19 cellular contexts compared by ENCODE assay signal in genomic region chr15:71385469-71385868, GRCh38.
A peak's percentile ranks its signal among the peaks of the same experiment; 100 is the strongest.
DNase-seq lines count a peak whose midpoint lies in the region; ATAC-seq and TF ChIP-seq lines count a peak whose summit lies in the region.
"Had no signal": no experiment of that assay in that cellular context is flagged by ENCODE, and none has a peak within 500 bp of the region (broad histone marks: within the 10 kb centered on the region; RNA-seq: fewer than 3 reads in every experiment).

No MANE protein-coding gene starts in this region.

- H4K91ac ChIP-seq in IMR-90 (ENCODE audit: insufficient read depth, low read depth, low read length), result peak overlapping the region; percentile 71; the same call in 1 of the 2 replicates

- H3K27me3 Mint-ChIP-seq in GM23338 (ENCODE audit: insufficient read depth, low read depth, poor library complexity) (peaks cover 12% of the 10 kb centered on the region), brain (peaks cover 7% of the 10 kb centered on the region), glutamatergic neuron (ENCODE audit: unreplicated experiment) (peaks cover 2% of the 10 kb centered on the region)
- H3K27me3 Mint-ChIP-seq in activated CD4-positive, alpha-beta T cell treated with anti-CD3 and anti-CD28 coated beads for 36 hours, result peaks cover 11% of the 10 kb centered on the region

- no peaks in the 10 kb centered on the region for H3K79me2 ChIP-seq in GM23338 (replicated peaks; ENCODE audit: insufficient read depth)
- H3K79me2 ChIP-seq: parathyroid adenoma had no signal

- no CpG with 5 or more reads among the region's 5 CpGs for WGBS in IMR-90 (ENCODE audit: extremely low coverage in 2 of 2, insufficient read length in 1 of 2), 2 experiments

- H2AK9ac ChIP-seq in IMR-90 (replicated peaks; ENCODE audit: low read depth, low read length, poor library complexity), result no peak overlapping the region

- peak overlapping the region; percentile 49; the same call in 1 of the 2 replicates for H4K5ac ChIP-seq in IMR-90 (ENCODE audit: low read depth, low read length)

- H3K27ac Mint-ChIP-seq in GM23338, result no peak overlapping the region; the same call in 1 of the 2 replicates
- H3K27ac Mint-ChIP-seq in brain, result peak overlapping the region in 4 of 5 experiments; percentile 13 to 81 (median 42)
- no peak overlapping the region for H3K27ac Mint-ChIP-seq in glutamatergic neuron (ENCODE audit: unreplicated experiment)
- H3K27ac Mint-ChIP-seq in activated CD4-positive, alpha-beta T cell treated with anti-CD3 and anti-CD28 coated beads for 36 hours, result no peak overlapping the region
- H3K27ac Mint-ChIP-seq: activated B cell treated with CpG ODN at 0.5 μM for 24 hours; activated naive CD4-positive, alpha-beta T cell treated with anti-CD3 and anti-CD28 coated beads, Interleukin-2, amount 50 U/mL, for 72 hours; T-helper 1 cell treated with Interleukin-12 subunit alpha and Interleukin-12 subunit beta and Interleukin-4 antibody, amounts not matched to agents 30 μg/mL and 1 μg/mL, for 36 hours had no signal

- H2BK120ac ChIP-seq in IMR-90 (ENCODE audit: low read depth, low read length), result peak overlapping the region; percentile 70

- in situ Hi-C loops in IMR-90 (cut with MboI; ENCODE audit: low sequenced_read_pairs), result no loop called here

- H3K4me3 ChIP-seq in GM23338 (no peak overlapping the region), IMR-90 (ENCODE audit: insufficient read depth, low read depth, low read length) (no peak overlapping the region), skeletal muscle tissue (ENCODE audit: low read length in 3 of 3) (peak overlapping the region in 1 of 3 donors; percentile 18)
- H3K4me3 ChIP-seq: BLaER1 treated with 17β-estradiol and CSF1 and Interleukin-3, amounts not matched to agents 10 nM and 100 nM; breast epithelium; GM12878 had no signal

- H3K36me3 ChIP-seq in GM23338 (ENCODE audit: insufficient read depth) (no peaks in the 10 kb centered on the region), IMR-90 (ENCODE audit: control insufficient read depth, insufficient read depth, low read length) (no peaks in the 10 kb centered on the region), skeletal muscle tissue (ENCODE audit: control insufficient read depth in 3 of 3, insufficient read depth in 3 of 3, low read length in 3 of 3) (no peaks in the 10 kb centered on the region)
- H3K36me3 ChIP-seq: BLaER1 treated with 17β-estradiol and CSF1 and Interleukin-3, amounts not matched to agents 10 nM and 100 nM; breast epithelium had no signal

- H3K9me3 ChIP-seq in IMR-90 (ENCODE audit: control insufficient read depth, insufficient read depth, low read length) (no peaks in the 10 kb centered on the region), skeletal muscle tissue (ENCODE audit: control insufficient read depth in 3 of 3, low read length in 3 of 3) (no peaks in the 10 kb centered on the region)
- H3K9me3 ChIP-seq: breast epithelium had no signal

- BruUV-seq in IMR-90 (replicated peaks; lab: Mats Ljungman, UMichigan), result no TSS peak

- CTCF ChIA-PET in IMR-90 (lab: Yijun Ruan, JAX), result interaction anchor here (1.6 kb wide), 2 partner anchors 15 to 58 kb away, joined by 4 to 5 read pairs; no protein-coding TSS in a partner anchor
- CTCF ChIA-PET in activated CD4-positive, alpha-beta T cell treated with anti-CD3 and anti-CD28 coated beads for 36 hours (lab: Charles Lee), result interaction anchor here (0.5 to 2.4 kb wide), 6 partner anchors 24 to 67 kb away, joined by 3 to 18 read pairs (median 3); no protein-coding TSS in a partner anchor

- H3K9me3 Mint-ChIP-seq in GM23338, result peaks cover 4% of the 10 kb centered on the region; the same call in 1 of the 3 replicates
- H3K9me3 Mint-ChIP-seq in brain, result peaks cover 4 to 10% (median 9%) of the 10 kb centered on the region in 5 experiments
- H3K9me3 Mint-ChIP-seq in glutamatergic neuron (ENCODE audit: unreplicated experiment), result no peaks in the 10 kb centered on the region
- peaks cover 4% of the 10 kb centered on the region for H3K9me3 Mint-ChIP-seq in activated CD4-positive, alpha-beta T cell treated with anti-CD3 and anti-CD28 coated beads for 36 hours (ENCODE audit: low read depth)

- H3F3A ChIP-seq in GM23338 (replicated peaks; ENCODE audit: low read depth), result peaks cover 7% of the 10 kb centered on the region

- no peak overlapping the region for H2AK5ac ChIP-seq in IMR-90 (ENCODE audit: low read depth, low read length)

- TF ChIP-seq CTCF in GM23338 (conservative IDR thresholded peaks at IDR 0.05; ENCODE audit: low read depth in 2 of 2) (no peak), IMR-90 (conservative IDR thresholded peaks at IDR 0.05; ENCODE audit: low read depth, low read length) (no peak), brain (conservative IDR thresholded peaks at IDR 0.05) (no peak), glutamatergic neuron (IDR thresholded peaks at IDR 0.05; ENCODE audit: partially characterized antibody, unreplicated experiment) (no peak)

- H4K8ac ChIP-seq in IMR-90 (ENCODE audit: low read depth in 2 of 2, low read length in 2 of 2), result peak overlapping the region; percentile 31 to 61; a peak in 1 of 4 replicates

- ATAC-seq in GM23338 (no peak), IMR-90 (ENCODE audit: low read depth) (no peak), GM19455 (IDR thresholded peaks at IDR 0.05; ENCODE audit: unreplicated experiment) (no peak)
- ATAC-seq in activated CD4-positive, alpha-beta T cell treated with anti-CD3 and anti-CD28 coated beads for 36 hours, result no peak
- ATAC-seq: activated naive CD4-positive, alpha-beta T cell treated with anti-CD3 and anti-CD28 coated beads, Interleukin-2, amount 50 U/mL, for 72 hours; GM12878 had no signal

- H3K4me3 Mint-ChIP-seq in GM23338 (no peak overlapping the region), brain (peak overlapping the region in 2 of 5 experiments; percentile 1 to 17), glutamatergic neuron (ENCODE audit: unreplicated experiment) (no peak overlapping the region)
- H3K4me3 Mint-ChIP-seq in activated CD4-positive, alpha-beta T cell treated with anti-CD3 and anti-CD28 coated beads for 36 hours, result no peak overlapping the region
- H3K4me3 Mint-ChIP-seq: activated B cell treated with CpG ODN at 0.5 μM for 24 hours; T-helper 1 cell treated with Interleukin-12 subunit alpha and Interleukin-12 subunit beta and Interleukin-4 antibody, amounts not matched to agents 30 μg/mL and 1 μg/mL, for 36 hours had no signal

- no peak for DNase-seq in GM23338 (ENCODE audit: low spot score)
- no peak for DNase-seq in IMR-90
- no peak for DNase-seq in glutamatergic neuron
- no peak for DNase-seq in activated CD4-positive, alpha-beta T cell treated with anti-CD3 and anti-CD28 coated beads for 36 hours
- DNase-seq: activated B cell treated with CpG ODN at 0.5 μM for 24 hours; GDM1; NCI-H187 treated with DMSO at 0.1 percent for 48 hours; NCI-H446; SHP77 treated with DMSO at 0.1 percent for 48 hours; stimulated activated CD4-positive, alpha-beta T cell treated with anti-CD3 and anti-CD28 coated beads, Interleukin-4, amount 100 ng/mL, for 1 hour had no signal

- H3K4ac ChIP-seq in IMR-90 (ENCODE audit: low read depth, low read length), result peak overlapping the region; percentile 67; the same call in 1 of the 2 replicates

- H3K9me2 ChIP-seq in GM23338 (ENCODE audit: insufficient read depth), result 0 out of 2 replicates have a peak, but pooled peaks cover 3% of the 10 kb centered on the region

- H3K27ac ChIP-seq in GM23338 (ENCODE audit: low read depth) (peak overlapping the region; percentile 67), IMR-90 (ENCODE audit: insufficient read depth, low read length) (no peak overlapping the region), skeletal muscle tissue (ENCODE audit: low read depth, low read length) (peak overlapping the region; percentile 54)
- H3K27ac ChIP-seq: BLaER1 treated with 17β-estradiol and CSF1 and Interleukin-3, amounts not matched to agents 10 nM and 100 nM; breast epithelium; parathyroid adenoma had no signal

- H2BK5ac ChIP-seq in IMR-90 (ENCODE audit: low read depth, low read length, poor library complexity, severe bottlenecking), result no peak overlapping the region

- H3K14ac ChIP-seq in IMR-90 (replicated peaks; ENCODE audit: low read depth, low read length), result peak overlapping the region; percentile 44; the same call in 1 of the 2 replicates

- no peaks in the 10 kb centered on the region for H3K9me1 ChIP-seq in IMR-90 (ENCODE audit: insufficient read depth, low read length)

- peak overlapping the region; percentile 55 for H2BK20ac ChIP-seq in IMR-90 (ENCODE audit: low read depth, low read length)

- peak overlapping the region; percentile 66; the same call in 2 of the 3 replicates for H2BK15ac ChIP-seq in IMR-90 (ENCODE audit: low read depth, low read length)

- POLR2A ChIA-PET in IMR-90 (lab: Charles Lee; ENCODE audit: unreplicated experiment), result no interaction called here
- POLR2A ChIA-PET in activated CD4-positive, alpha-beta T cell treated with anti-CD3 and anti-CD28 coated beads for 36 hours (lab: Charles Lee), result no interaction called here

- no peak overlapping the region; the same call in 1 of the 2 replicates for H3K23ac ChIP-seq in IMR-90 (ENCODE audit: low read depth, low read length)

- H3K36me3 Mint-ChIP-seq in GM23338 (ENCODE audit: low read depth) (peaks cover 10% of the 10 kb centered on the region; the same call in 2 of the 3 replicates), brain (no peaks in the 10 kb centered on the region), glutamatergic neuron (ENCODE audit: unreplicated experiment) (no peaks in the 10 kb centered on the region)
- H3K36me3 Mint-ChIP-seq in activated CD4-positive, alpha-beta T cell treated with anti-CD3 and anti-CD28 coated beads for 36 hours (ENCODE audit: low read depth), result no peaks in the 10 kb centered on the region

- H2AFZ ChIP-seq in GM23338 (no peak overlapping the region), IMR-90 (replicated peaks; ENCODE audit: low read length, poor library complexity) (no peak overlapping the region)
- H2AFZ ChIP-seq: parathyroid adenoma had no signal

- H3K79me1 ChIP-seq in IMR-90 (ENCODE audit: low read depth in 1 of 2, low read length in 2 of 2), result peaks cover 0 to 6% of the 10 kb centered on the region in 2 experiments; a peak in 1 of 4 replicates

- peaks cover 47% of the 10 kb centered on the region for H3K4me1 ChIP-seq in GM23338 (ENCODE audit: insufficient read depth)
- H3K4me1 ChIP-seq in IMR-90 (ENCODE audit: control insufficient read depth, insufficient read depth, low read length), result peaks cover 16% of the 10 kb centered on the region
- H3K4me1 ChIP-seq in skeletal muscle tissue (ENCODE audit: control insufficient read depth in 3 of 3, insufficient read depth in 3 of 3, low read length in 3 of 3), result peaks cover 9 to 13% (median 10%) of the 10 kb centered on the region in 3 donors
- H3K4me1 ChIP-seq: breast epithelium, parathyroid adenoma had no signal

- peak overlapping the region; percentile 84 for H3K18ac ChIP-seq in IMR-90 (ENCODE audit: low read depth, low read length)

- H3K9ac ChIP-seq in IMR-90 (ENCODE audit: low read depth, low read length), result no peak overlapping the region
- peak overlapping the region in 1 of 3 donors; percentile 1 for H3K9ac ChIP-seq in skeletal muscle tissue (ENCODE audit: low read depth in 1 of 3, low read length in 3 of 3)
- H3K9ac ChIP-seq: BLaER1 treated with 17β-estradiol and CSF1 and Interleukin-3, amounts not matched to agents 10 nM and 100 nM; parathyroid adenoma had no signal

- TF ChIP-seq POLR2A in IMR-90 (IDR thresholded peaks at IDR 0.05; ENCODE audit: low read depth, low read length), result no peak

- H3K27me3 ChIP-seq in GM23338 (ENCODE audit: insufficient read depth), result no peaks in the 10 kb centered on the region
- H3K27me3 ChIP-seq in IMR-90 (ENCODE audit: control insufficient read depth, insufficient read depth, low read length), result no peaks in the 10 kb centered on the region
- no peaks in the 10 kb centered on the region for H3K27me3 ChIP-seq in skeletal muscle tissue (ENCODE audit: control insufficient read depth in 3 of 3, insufficient read depth in 3 of 3, low read length in 3 of 3)
- H3K27me3 ChIP-seq: breast epithelium had no signal

- dilution Hi-C loops in IMR-90 (cut with HindIII; ENCODE audit: low sequenced_read_pairs, unreplicated experiment), result no loop called here

- intact Hi-C loops in IMR-90 (cut with micrococcal nuclease), result loop anchor here (5.0 kb wide), 1 partner anchor 267 kb away; no protein-coding TSS in a partner anchor
- intact Hi-C loops in activated CD4-positive, alpha-beta T cell treated with anti-CD3 and anti-CD28 coated beads for 36 hours (cut with DNase I, micrococcal nuclease), result no loop called here

- H3K4me1 Mint-ChIP-seq in GM23338 (peaks cover 61% of the 10 kb centered on the region), brain (peaks cover 41% of the 10 kb centered on the region), glutamatergic neuron (ENCODE audit: low read depth, unreplicated experiment) (peaks cover 4% of the 10 kb centered on the region)
- peaks cover 4% of the 10 kb centered on the region for H3K4me1 Mint-ChIP-seq in activated CD4-positive, alpha-beta T cell treated with anti-CD3 and anti-CD28 coated beads for 36 hours
- H3K4me1 Mint-ChIP-seq: activated B cell treated with CpG ODN at 0.5 μM for 24 hours had no signal

- no peak overlapping the region for H3K56ac ChIP-seq in IMR-90 (ENCODE audit: extremely low read depth, insufficient read depth, low read length)

- H4K20me1 ChIP-seq in GM23338 (replicated peaks; ENCODE audit: insufficient read depth) (no peaks in the 10 kb centered on the region), IMR-90 (ENCODE audit: insufficient read depth, low read length) (no peaks in the 10 kb centered on the region)
- H4K20me1 ChIP-seq: BLaER1 treated with 17β-estradiol and CSF1 and Interleukin-3, amounts not matched to agents 10 nM and 100 nM had no signal

- TF ChIP-seq RAD21 in IMR-90 (IDR thresholded peaks at IDR 0.05; ENCODE audit: low read length), result no peak

- H3K4me2 ChIP-seq in GM23338 (peak overlapping the region; percentile 57), IMR-90 (ENCODE audit: low read depth, low read length) (no peak overlapping the region)

Comparison
In these comparisons a context has a peak if more than half of its experiments do, and no peak if none do; other contexts are left out.
1. H3K27ac Mint-ChIP-seq: peak in brain (4 of 5); none in GM23338 (single experiment), glutamatergic neuron (single experiment) and activated CD4-positive, alpha-beta T cell treated with anti-CD3 and anti-CD28 coated beads for 36 hours (single experiment).